26 cellular contexts compared by ENCODE assay signal in the genomic region with DNA sequence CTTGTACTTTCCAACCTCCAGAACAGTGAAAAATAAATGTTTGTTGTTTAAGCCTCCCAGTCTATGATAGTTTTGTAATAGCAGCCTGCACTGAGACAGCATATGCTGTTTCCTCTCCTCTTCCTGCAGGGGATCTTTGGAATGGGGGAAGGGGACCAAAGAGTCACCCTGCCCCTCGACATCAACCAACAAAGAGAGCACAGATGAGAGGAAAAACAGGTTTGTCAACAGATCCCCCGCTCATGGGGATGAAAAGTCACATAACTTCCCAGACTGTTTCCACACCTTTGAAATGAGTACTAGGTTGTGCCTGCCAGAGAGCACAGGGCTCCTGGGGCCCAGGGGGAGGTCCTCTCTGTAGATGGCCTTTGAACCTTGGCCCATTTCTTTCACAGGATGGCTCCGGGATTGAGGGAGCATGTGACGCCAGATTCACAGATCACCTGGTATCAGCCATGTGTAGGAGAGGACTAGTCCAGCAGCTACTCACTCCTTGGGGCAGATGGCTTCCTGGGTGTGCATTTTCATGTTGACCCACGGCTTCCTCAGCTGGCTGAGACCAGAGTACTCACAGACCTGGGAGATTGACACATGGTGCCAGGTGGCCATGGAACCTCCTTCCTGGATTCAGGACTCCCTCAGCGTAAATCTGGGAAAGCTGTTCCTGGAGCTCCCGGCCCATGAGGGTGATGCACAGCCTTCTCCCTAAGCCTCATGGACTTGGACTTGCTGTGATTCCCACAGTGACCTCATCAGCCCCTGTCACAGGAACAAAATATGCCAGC.
"Had no signal": no experiment of that assay in that cellular context is flagged by ENCODE, and none has a peak within 500 bp of the region (broad histone marks: within the 10 kb centered on the region; RNA-seq: fewer than 3 reads in every experiment).

No MANE protein-coding gene starts in this region.

- DNase-seq: activated CD4-positive, alpha-beta T cell treated with anti-CD3 and anti-CD28 coated beads, Interleukin-2, amount 10 ng/mL, durations not matched to agents 7 days and 5 days; activated CD8-positive, alpha-beta T cell treated with anti-CD3 and anti-CD28 coated beads, Interleukin-2, amount 10 ng/mL, durations not matched to agents 7 days and 5 days; activated naive CD4-positive, alpha-beta T cell treated with anti-CD3 and anti-CD28 coated beads, Interleukin-2, amount 10 ng/mL, durations not matched to agents 7 days and 5 days; activated naive CD8-positive, alpha-beta T cell treated with anti-CD3 and anti-CD28 coated beads, Interleukin-2, amount 50 U/mL, for 24 hours; activated T-cell treated with anti-CD3 and anti-CD28 coated beads, Interleukin-2, amount 50 U/mL, for 24 hours; anterior cingulate cortex; brain microvascular endothelial cell; central memory CD4-positive, alpha-beta T cell; erythroblast; gastrocnemius medialis; heart left ventricle; left cardiac atrium; midbrain; nucleus accumbens; stimulated activated naive CD8-positive, alpha-beta T cell treated with anti-CD3 and anti-CD28 coated beads, Interleukin-15, Interleukin-2, amounts not matched to agents 100 U/mL and 50 U/mL, for 24 hours; substantia nigra; T-helper 1 cell; T-helper 9 cell; tibial artery had no signal

- H3K4me3 Mint-ChIP-seq: activated CD4-positive, alpha-beta T cell treated with anti-CD3 and anti-CD28 coated beads, Interleukin-2, amount 10 ng/mL, durations not matched to agents 7 days and 5 days; activated CD8-positive, alpha-beta T cell treated with anti-CD3 and anti-CD28 coated beads, Interleukin-2, amount 10 ng/mL, durations not matched to agents 7 days and 5 days; activated naive CD4-positive, alpha-beta T cell treated with anti-CD3 and anti-CD28 coated beads, Interleukin-2, amount 10 ng/mL, durations not matched to agents 7 days and 5 days; activated naive CD8-positive, alpha-beta T cell treated with anti-CD3 and anti-CD28 coated beads, Interleukin-2, amount 50 U/mL, for 24 hours; activated T-cell treated with anti-CD3 and anti-CD28 coated beads, Interleukin-2, amount 50 U/mL, for 24 hours; nephron had no signal

- H3K27ac Mint-ChIP-seq: activated CD4-positive, alpha-beta T cell treated with anti-CD3 and anti-CD28 coated beads, Interleukin-2, amount 10 ng/mL, durations not matched to agents 7 days and 5 days; activated CD8-positive, alpha-beta T cell treated with anti-CD3 and anti-CD28 coated beads, Interleukin-2, amount 10 ng/mL, durations not matched to agents 7 days and 5 days; activated naive CD4-positive, alpha-beta T cell treated with anti-CD3 and anti-CD28 coated beads, Interleukin-2, amount 10 ng/mL, durations not matched to agents 7 days and 5 days; activated naive CD8-positive, alpha-beta T cell treated with anti-CD3 and anti-CD28 coated beads, Interleukin-2, amount 50 U/mL, for 24 hours; activated T-cell treated with anti-CD3 and anti-CD28 coated beads, Interleukin-2, amount 50 U/mL, for 24 hours; activated T-helper 2 cell treated with anti-CD3 and anti-CD28 coated beads, Interferon-gamma antibody, Interleukin-2, Interleukin-4, amounts not matched to agents 10 μg/mL and 5 μg/mL and 100 μg/mL, durations not matched to agents 14 hours and 24 hours and 36 hours had no signal

- H3K4me3 ChIP-seq: gastrocnemius medialis, heart left ventricle, lung, right atrium auricular region, tibial artery, vagina had no signal

- ATAC-seq: activated CD8-positive, alpha-beta T cell treated with anti-CD3 and anti-CD28 coated beads, Interleukin-2, amount 10 ng/mL, durations not matched to agents 7 days and 5 days; activated naive CD8-positive, alpha-beta T cell treated with anti-CD3 and anti-CD28 coated beads, Interleukin-2, amount 50 U/mL, for 24 hours; gastrocnemius medialis; heart left ventricle; left cardiac atrium; stimulated activated naive CD8-positive, alpha-beta T cell treated with anti-CD3 and anti-CD28 coated beads, Interleukin-15, Interleukin-2, amounts not matched to agents 100 U/mL and 50 U/mL, for 24 hours had no signal

- FAIRE-seq: colon, endometrium had no signal

- H3K4me1 Mint-ChIP-seq: activated CD4-positive, alpha-beta T cell treated with anti-CD3 and anti-CD28 coated beads, Interleukin-2, amount 10 ng/mL, durations not matched to agents 7 days and 5 days; activated naive CD4-positive, alpha-beta T cell treated with anti-CD3 and anti-CD28 coated beads, Interleukin-2, amount 10 ng/mL, durations not matched to agents 7 days and 5 days; activated naive CD8-positive, alpha-beta T cell treated with anti-CD3 and anti-CD28 coated beads, Interleukin-2, amount 50 U/mL, for 24 hours had no signal

- H3K27me3 ChIP-seq: brain microvascular endothelial cell, gastrocnemius medialis, heart left ventricle, right atrium auricular region, tibial artery, vagina had no signal

- H3K27ac ChIP-seq: brain microvascular endothelial cell, gastrocnemius medialis, heart left ventricle, right atrium auricular region, tibial artery, vagina had no signal

- H3K36me3 ChIP-seq: brain microvascular endothelial cell, gastrocnemius medialis, heart left ventricle, right atrium auricular region, tibial artery, vagina had no signal

- H3K27me3 Mint-ChIP-seq: activated CD4-positive, alpha-beta T cell treated with anti-CD3 and anti-CD28 coated beads, Interleukin-2, amount 10 ng/mL, durations not matched to agents 7 days and 5 days; activated naive CD4-positive, alpha-beta T cell treated with anti-CD3 and anti-CD28 coated beads, Interleukin-2, amount 10 ng/mL, durations not matched to agents 7 days and 5 days; activated naive CD8-positive, alpha-beta T cell treated with anti-CD3 and anti-CD28 coated beads, Interleukin-2, amount 50 U/mL, for 24 hours had no signal

- H3K9me3 ChIP-seq: gastrocnemius medialis, heart left ventricle, right atrium auricular region, tibial artery, vagina had no signal

- H3K36me3 Mint-ChIP-seq: activated naive CD4-positive, alpha-beta T cell treated with anti-CD3 and anti-CD28 coated beads, Interleukin-2, amount 10 ng/mL, durations not matched to agents 7 days and 5 days had no signal

- H3K9me3 Mint-ChIP-seq: activated CD4-positive, alpha-beta T cell treated with anti-CD3 and anti-CD28 coated beads, Interleukin-2, amount 10 ng/mL, durations not matched to agents 7 days and 5 days; activated naive CD4-positive, alpha-beta T cell treated with anti-CD3 and anti-CD28 coated beads, Interleukin-2, amount 10 ng/mL, durations not matched to agents 7 days and 5 days; activated T-cell treated with anti-CD3 and anti-CD28 coated beads, Interleukin-2, amount 50 U/mL, for 24 hours; activated T-helper 2 cell treated with anti-CD3 and anti-CD28 coated beads, Interferon-gamma antibody, Interleukin-2, Interleukin-4, amounts not matched to agents 10 μg/mL and 5 μg/mL and 100 μg/mL, durations not matched to agents 14 hours and 24 hours and 36 hours had no signal
